ENCODE assay signal across 19 cellular contexts in the genomic region with DNA sequence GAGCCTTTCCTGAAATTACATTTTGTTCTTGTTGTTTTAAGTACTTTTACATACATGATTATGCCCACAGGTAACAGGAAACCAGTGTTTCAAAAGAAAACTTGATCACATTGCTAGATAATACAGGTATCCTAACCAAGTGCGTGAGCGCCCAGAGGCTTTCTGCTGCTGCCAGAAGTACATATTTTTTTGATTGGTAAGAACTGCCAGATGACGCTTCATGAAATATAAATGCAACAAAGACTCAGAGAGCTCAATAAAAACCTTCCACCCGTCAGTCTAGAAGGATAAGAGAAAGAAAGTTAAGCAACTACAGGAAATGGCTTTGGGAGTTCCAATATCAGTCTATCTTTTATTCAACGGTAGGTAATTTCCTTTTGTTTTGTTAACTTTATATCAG. TPM values are rescaled to one million over a fixed set of nuclear protein-coding genes. Genes with fewer than 3 reads are reported as not detected.
DNase-seq lines count a peak whose midpoint lies in the region; ATAC-seq and TF ChIP-seq lines count a peak whose summit lies in the region.
"Had no signal": no experiment of that assay in that cellular context is flagged by ENCODE, and none has a peak within 500 bp of the region (broad histone marks: within the 10 kb centered on the region; RNA-seq: fewer than 3 reads in every experiment).

A gene with protein sequence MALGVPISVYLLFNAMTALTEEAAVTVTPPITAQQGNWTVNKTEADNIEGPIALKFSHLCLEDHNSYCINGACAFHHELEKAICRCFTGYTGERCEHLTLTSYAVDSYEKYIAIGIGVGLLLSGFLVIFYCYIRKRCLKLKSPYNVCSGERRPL (plus strand): TSS at position 256 of the 400 bp plus-strand sequence. CDS start 64 bp downstream, at position 320.

- no peak within 1 kb of the TSS for H3K4me3 ChIP-seq in SK-N-SH (ENCODE audit: low read depth in 2 of 2, low read length in 1 of 2)
- no peak within 1 kb of the TSS for H3K4me3 ChIP-seq in urinary bladder (ENCODE audit: low read depth, low read length)
- no peak within 1 kb of the TSS for H3K4me3 ChIP-seq in psoas muscle
- H3K4me3 ChIP-seq: colonic mucosa, testis had no signal

- H3K9me3 Mint-ChIP-seq in activated naive CD8-positive, alpha-beta T cell (ENCODE audit: low read depth): no peaks in the 10 kb centered on the region
- H3K9me3 Mint-ChIP-seq in activated naive CD8-positive, alpha-beta T cell treated with anti-CD3 and anti-CD28 coated beads, Interleukin-2, amount 50 U/mL, for 24 hours: no peaks in the 10 kb centered on the region
- H3K9me3 Mint-ChIP-seq: T-helper 1 cell treated with Interleukin-12 subunit alpha and Interleukin-12 subunit beta and Interleukin-4 antibody, amounts not matched to agents 30 μg/mL and 1 μg/mL, for 36 hours had no signal

- no peak within 1 kb of the TSS for H3K4me2 ChIP-seq in SK-N-SH

- no peak within 1 kb of the TSS; the same call in 1 of the 2 replicates for H2AFZ ChIP-seq in SK-N-SH (ENCODE audit: low read depth)

- peak within 1 kb of the TSS; percentile 8 for H3K4me3 Mint-ChIP-seq in activated naive CD8-positive, alpha-beta T cell
- H3K4me3 Mint-ChIP-seq in activated naive CD8-positive, alpha-beta T cell treated with anti-CD3 and anti-CD28 coated beads, Interleukin-2, amount 50 U/mL, for 24 hours: no peak within 1 kb of the TSS
- H3K4me3 Mint-ChIP-seq: T-helper 1 cell treated with Interleukin-12 subunit alpha and Interleukin-12 subunit beta and Interleukin-4 antibody, amounts not matched to agents 30 μg/mL and 1 μg/mL, for 36 hours had no signal

- no peak for TF ChIP-seq EP300 in SK-N-SH (IDR thresholded peaks at IDR 0.05; ENCODE audit: borderline replicate concordance in 1 of 2, low read depth in 1 of 2, low read length in 1 of 2)

- H3K9ac ChIP-seq in SK-N-SH: no peak within 1 kb of the TSS

- H3K36me3 ChIP-seq in SK-N-SH (replicated peaks in 1 of 2; ENCODE audit: control insufficient read depth in 1 of 2, insufficient read depth in 2 of 2, low read length in 1 of 2): no peaks in the 10 kb centered on the region
- no peaks in the 10 kb centered on the region for H3K36me3 ChIP-seq in urinary bladder (ENCODE audit: insufficient read depth)
- no peaks in the 10 kb centered on the region for H3K36me3 ChIP-seq in psoas muscle (ENCODE audit: insufficient read depth in 1 of 2, low read depth in 1 of 2)
- H3K36me3 ChIP-seq: colonic mucosa had no signal

- no peak within 1 kb of the TSS for H3K27ac Mint-ChIP-seq in activated naive CD8-positive, alpha-beta T cell
- no peak within 1 kb of the TSS for H3K27ac Mint-ChIP-seq in activated naive CD8-positive, alpha-beta T cell treated with anti-CD3 and anti-CD28 coated beads, Interleukin-2, amount 50 U/mL, for 24 hours
- H3K27ac Mint-ChIP-seq: T-helper 1 cell treated with Interleukin-12 subunit alpha and Interleukin-12 subunit beta and Interleukin-4 antibody, amounts not matched to agents 30 μg/mL and 1 μg/mL, for 36 hours had no signal

- no peaks in the 10 kb centered on the region for H3K27me3 Mint-ChIP-seq in activated naive CD8-positive, alpha-beta T cell
- H3K27me3 Mint-ChIP-seq in activated naive CD8-positive, alpha-beta T cell treated with anti-CD3 and anti-CD28 coated beads, Interleukin-2, amount 50 U/mL, for 24 hours: no peaks in the 10 kb centered on the region

- TF ChIP-seq CTCF in SK-N-SH (IDR thresholded peaks at IDR 0.05) (no peak), psoas muscle (IDR thresholded peaks at IDR 0.05) (no peak)

- no peak for DNase-seq in activated naive CD8-positive, alpha-beta T cell treated with anti-CD3 and anti-CD28 coated beads, Interleukin-2, amount 50 U/mL, for 24 hours
- DNase-seq in SK-N-SH (no peak), fibroblast of gingiva (ENCODE audit: low read depth) (peak; percentile 43), AG08396 (ENCODE audit: low spot score) (no peak), psoas muscle (no peak)
- DNase-seq: activated CD4-positive, CD25-positive, alpha-beta regulatory T cell; colonic mucosa; DMS153; erythroblast; hippocampal formation; Karpas-422; left colon; NCI-H69; testis had no signal

- TF ChIP-seq RAD21 in SK-N-SH (IDR thresholded peaks at IDR 0.05; ENCODE audit: low read length): no peak

- H4K20me1 ChIP-seq in SK-N-SH (ENCODE audit: insufficient read depth): no peaks in the 10 kb centered on the region

- POLR2A ChIA-PET in SK-N-SH (lab: Yijun Ruan, JAX): no interaction called here

- WGBS in SK-N-SH (ENCODE audit: low lambda C conversion rate): 18% methylated on average over 5 of the region's 5 CpGs
- WGBS in urinary bladder: 33% methylated on average over 5 of the region's 5 CpGs
- WGBS in psoas muscle, 3 donors: 69 to 72% (median 69%) methylated on average over 5 of the region's 5 CpGs

- CTCF ChIA-PET in SK-N-SH (lab: Yijun Ruan, JAX): interaction anchor here (1.2 to 3.6 kb wide), 2 partner anchors 26 to 79 kb away, joined by 3 to 17 read pairs; no protein-coding TSS in a partner anchor

- no peak within 1 kb of the TSS for H3K27ac ChIP-seq in SK-N-SH (ENCODE audit: low read depth in 2 of 2, low read length in 1 of 2)
- H3K27ac ChIP-seq in urinary bladder (ENCODE audit: low read depth): peak within 1 kb of the TSS; percentile 23
- no peak within 1 kb of the TSS for H3K27ac ChIP-seq in psoas muscle
- H3K27ac ChIP-seq: colonic mucosa, testis had no signal

- no peaks in the 10 kb centered on the region for H3K9me3 ChIP-seq in SK-N-SH
- H3K9me3 ChIP-seq in psoas muscle: no peaks in the 10 kb centered on the region
- H3K9me3 ChIP-seq: colonic mucosa, testis had no signal

- H3K4me1 ChIP-seq in SK-N-SH (ENCODE audit: control insufficient read depth in 1 of 2, insufficient read depth in 2 of 2, low read depth in 1 of 2, low read length in 1 of 2): no peaks in the 10 kb centered on the region; a peak in 1 of 4 replicates
- H3K4me1 ChIP-seq in urinary bladder (ENCODE audit: insufficient read depth): no peaks in the 10 kb centered on the region
- H3K4me1 ChIP-seq in psoas muscle: no peaks in the 10 kb centered on the region
- H3K4me1 ChIP-seq: colonic mucosa, testis had no signal

- H3K9me2 ChIP-seq in SK-N-SH: no peaks in the 10 kb centered on the region

- ATAC-seq in activated naive CD8-positive, alpha-beta T cell treated with anti-CD3 and anti-CD28 coated beads, Interleukin-2, amount 50 U/mL, for 24 hours: no peak
- ATAC-seq in HG03571 (IDR thresholded peaks at IDR 0.05; ENCODE audit: unreplicated experiment) (no peak), psoas muscle (no peak)
- ATAC-seq: left colon had no signal

- no peaks in the 10 kb centered on the region; the same call in 1 of the 2 replicates for H3K27me3 ChIP-seq in SK-N-SH (ENCODE audit: insufficient read depth)
- no peaks in the 10 kb centered on the region for H3K27me3 ChIP-seq in psoas muscle (ENCODE audit: insufficient read depth in 3 of 3, low read length in 2 of 3)
- H3K27me3 ChIP-seq: colonic mucosa, testis had no signal

- intact Hi-C loops in psoas muscle (cut with DNase I): no loop called here

- H3F3A ChIP-seq in SK-N-SH (replicated peaks; ENCODE audit: insufficient read depth): no peaks in the 10 kb centered on the region

- H3K36me3 Mint-ChIP-seq in activated naive CD8-positive, alpha-beta T cell: no peaks in the 10 kb centered on the region
- no peaks in the 10 kb centered on the region for H3K36me3 Mint-ChIP-seq in activated naive CD8-positive, alpha-beta T cell treated with anti-CD3 and anti-CD28 coated beads, Interleukin-2, amount 50 U/mL, for 24 hours (ENCODE audit: low read depth)

- H3K79me2 ChIP-seq in SK-N-SH (ENCODE audit: insufficient read depth): no peaks in the 10 kb centered on the region

- peaks cover 12% of the 10 kb centered on the region for H3K4me1 Mint-ChIP-seq in activated naive CD8-positive, alpha-beta T cell (ENCODE audit: low read depth)
- peaks cover 5% of the 10 kb centered on the region for H3K4me1 Mint-ChIP-seq in activated naive CD8-positive, alpha-beta T cell treated with anti-CD3 and anti-CD28 coated beads, Interleukin-2, amount 50 U/mL, for 24 hours

TF ChIP-seq in SK-N-SH, 30 proteins besides CTCF, POLR2A, EP300 and RAD21:
- TF ChIP-seq FOSL2 (IDR thresholded peaks at IDR 0.05; ENCODE audit: borderline replicate concordance, low read depth) (0 out of 2 replicates have a peak, but pooled peaks have one; percentile 11), TCF12 (IDR thresholded peaks at IDR 0.05) (0 out of 2 replicates have a peak, but pooled peaks have one; percentile 23), CHD2 (IDR thresholded peaks at IDR 0.05; ENCODE audit: low read length, partially characterized antibody) (no peak), NFIC (IDR thresholded peaks at IDR 0.05; ENCODE audit: borderline replicate concordance) (peak; percentile 18; the same call in 1 of the 2 replicates)
- TF ChIP-seq, protein P1, sequence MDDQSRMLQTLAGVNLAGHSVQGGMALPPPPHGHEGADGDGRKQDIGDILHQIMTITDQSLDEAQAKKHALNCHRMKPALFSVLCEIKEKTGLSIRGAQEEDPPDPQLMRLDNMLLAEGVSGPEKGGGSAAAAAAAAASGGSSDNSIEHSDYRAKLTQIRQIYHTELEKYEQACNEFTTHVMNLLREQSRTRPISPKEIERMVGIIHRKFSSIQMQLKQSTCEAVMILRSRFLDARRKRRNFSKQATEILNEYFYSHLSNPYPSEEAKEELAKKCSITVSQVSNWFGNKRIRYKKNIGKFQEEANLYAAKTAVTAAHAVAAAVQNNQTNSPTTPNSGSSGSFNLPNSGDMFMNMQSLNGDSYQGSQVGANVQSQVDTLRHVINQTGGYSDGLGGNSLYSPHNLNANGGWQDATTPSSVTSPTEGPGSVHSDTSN (IDR thresholded peaks at IDR 0.05): peak; percentile 23; the same call in 1 of the 2 replicates

RNA-seq across cellular contexts. Expression of the gene that starts here (rescaled TPM):
- polyA plus RNA-seq in SK-N-SH (2012; rRNA removed) (0.23 and 0.52 TPM in 2 replicates), urinary bladder (0.77 TPM), psoas muscle (1 to 10 TPM in 1 of 3 donors, not detected in 2; 4.3 TPM)
- 0.38 and 0.76 TPM in 2 replicates for polyA plus RNA-seq in SK-N-SH (2012; cell fraction: cytosol; rRNA removed)
- polyA plus RNA-seq in SK-N-SH (2012; cell fraction: nucleus; rRNA removed): 0.09 and 0.20 TPM in 2 replicates
- total RNA-seq in urinary bladder (not detected), psoas muscle (1 to 10 TPM in 1 of 4 donors, under 1 TPM in 1, not detected in 2; 0.47 to 1.5 TPM)
- total RNA-seq: colonic mucosa, left colon, posterior vena cava had no signal
